In genomic region chr18:72859088-72859487, GRCh38 we compare ENCODE assay signal across 37 cellular contexts. TPM values are rescaled to one million over a fixed set of nuclear protein-coding genes. Genes with fewer than 3 reads are reported as not detected.
"Had no signal": no experiment of that assay in that cellular context is flagged by ENCODE, and none has a peak within 500 bp of the region (broad histone marks: within the 10 kb centered on the region; RNA-seq: fewer than 3 reads in every experiment).

No MANE protein-coding gene starts in this region.

- DNase-seq: activated effector memory CD4-positive, alpha-beta T cell treated with anti-CD3 and anti-CD28 coated beads, Interleukin-2, amount 50 U/mL, for 16 hours; activated effector memory CD4-positive, alpha-beta T cell treated with Interleukin-2 at 50 U/mL for 16 hours; activated gamma-delta T cell; activated gamma-delta T cell treated with Interleukin-2 at 50 U/mL for 16 hours; activated naive CD4-positive, alpha-beta T cell; activated naive CD4-positive, alpha-beta T cell treated with anti-CD3 and anti-CD28 coated beads for 36 hours; activated naive CD4-positive, alpha-beta T cell treated with anti-CD3 and anti-CD28 coated beads, Interleukin-2, amount 10 ng/mL, durations not matched to agents 7 days and 5 days; activated naive CD4-positive, alpha-beta T cell treated with anti-CD3 and anti-CD28 coated beads, Interleukin-2, amount 50 U/mL, for 16 hours; activated naive CD4-positive, alpha-beta T cell treated with Interleukin-2 at 50 U/mL for 16 hours; activated naive CD8-positive, alpha-beta T cell treated with anti-CD3 and anti-CD28 coated beads for 36 hours; activated naive CD8-positive, alpha-beta T cell treated with anti-CD3 and anti-CD28 coated beads, Interleukin-2, amount 10 ng/mL, durations not matched to agents 7 days and 5 days; activated naive CD8-positive, alpha-beta T cell treated with anti-CD3 and anti-CD28 coated beads, Interleukin-2, amount 50 U/mL, for 24 hours; activated T-cell treated with anti-CD3 and anti-CD28 coated beads, Interleukin-2, amount 50 U/mL, for 1 hour; activated T-cell treated with anti-CD3 and anti-CD28 coated beads, Interleukin-2, amount 50 U/mL, for 24 hours; activated T-cell treated with anti-CD3 and anti-CD28 coated beads, Interleukin-2, amount 50 U/mL, for 4 hours; activated T-cell treated with anti-CD3 and anti-CD28 coated beads, Interleukin-2, amount 50 U/mL, for 48 hours; activated T-cell treated with anti-CD3 and anti-CD28 coated beads, Interleukin-2, amount 50 U/mL, for 72 hours; adrenal gland; amniotic stem cell; amygdala; anterior cingulate cortex; aorta; body of pancreas; brain microvascular endothelial cell; caudate nucleus; central memory CD4-positive, alpha-beta T cell; cerebellar nuclear complex had no signal

- H3K4me3 ChIP-seq: adrenal gland, ascending aorta, body of pancreas, breast epithelium, cardiac muscle cell had no signal

- ATAC-seq: activated naive CD4-positive, alpha-beta T cell treated with anti-CD3 and anti-CD28 coated beads, Interleukin-2, amount 50 U/mL, for 72 hours; activated naive CD8-positive, alpha-beta T cell treated with anti-CD3 and anti-CD28 coated beads, Interleukin-2, amount 50 U/mL, for 24 hours; activated T-cell treated with anti-CD3 and anti-CD28 coated beads, Interleukin-2, amount 50 U/mL, for 4 hours; activated T-cell treated with anti-CD3 and anti-CD28 coated beads, Interleukin-2, amount 50 U/mL, for 72 hours; activated T-helper 17 cell treated with anti-CD3 and anti-CD28 coated beads, Interleukin-2, amount 50 U/mL, for 72 hours; body of pancreas had no signal

- H3K27ac ChIP-seq: adrenal gland, ascending aorta, body of pancreas, brain microvascular endothelial cell, breast epithelium, cardiac muscle cell had no signal

- H3K27me3 ChIP-seq: adrenal gland, ascending aorta, body of pancreas, brain microvascular endothelial cell, cardiac muscle cell had no signal

- H3K36me3 ChIP-seq: adrenal gland, ascending aorta, brain microvascular endothelial cell, breast epithelium had no signal

- FAIRE-seq: astrocyte, bronchial epithelial cell had no signal

- H3K4me1 ChIP-seq: adrenal gland, ascending aorta, body of pancreas, breast epithelium had no signal

- H3K9me3 ChIP-seq: adrenal gland, ascending aorta, body of pancreas, breast epithelium had no signal

RNA-seq across cellular contexts. Expression of gene NETO1, which starts 8.7 kb away (rescaled TPM):
- total RNA-seq: activated naive CD4-positive, alpha-beta T cell treated with anti-CD3 and anti-CD28 coated beads for 36 hours; activated naive CD4-positive, alpha-beta T cell treated with anti-CD3 and anti-CD28 coated beads, Interleukin-2, amount 50 U/mL, for 72 hours; activated naive CD8-positive, alpha-beta T cell treated with anti-CD3 and anti-CD28 coated beads for 36 hours; activated naive CD8-positive, alpha-beta T cell treated with anti-CD3 and anti-CD28 coated beads, Interleukin-2, amount 10 ng/mL, durations not matched to agents 7 days and 5 days; activated T-helper 1 cell treated with anti-CD3 and anti-CD28 coated beads, Interleukin-12 subunit alpha, Interleukin-12 subunit beta, Interleukin-2, Interleukin-4 antibody, amounts not matched to agents 30 ng/mL and 10 ng/mL and 1 ng/mL, durations not matched to agents 14 hours and 24 hours and 36 hours; activated T-helper 17 cell treated with anti-CD3 and anti-CD28 coated beads, Interleukin-2, amount 50 U/mL, for 72 hours; activated T-helper 2 cell treated with anti-CD3 and anti-CD28 coated beads, Interferon-gamma antibody, Interleukin-2, Interleukin-4, amounts not matched to agents 10 μg/mL and 5 μg/mL and 100 μg/mL, durations not matched to agents 14 hours and 24 hours and 36 hours; ascending aorta; body of pancreas; bronchial epithelial cell; chondrocyte had no signal
- polyA plus RNA-seq: aorta had no signal
